Comparison of ENCODE assay signal across 9 cellular contexts in the genomic region with DNA sequence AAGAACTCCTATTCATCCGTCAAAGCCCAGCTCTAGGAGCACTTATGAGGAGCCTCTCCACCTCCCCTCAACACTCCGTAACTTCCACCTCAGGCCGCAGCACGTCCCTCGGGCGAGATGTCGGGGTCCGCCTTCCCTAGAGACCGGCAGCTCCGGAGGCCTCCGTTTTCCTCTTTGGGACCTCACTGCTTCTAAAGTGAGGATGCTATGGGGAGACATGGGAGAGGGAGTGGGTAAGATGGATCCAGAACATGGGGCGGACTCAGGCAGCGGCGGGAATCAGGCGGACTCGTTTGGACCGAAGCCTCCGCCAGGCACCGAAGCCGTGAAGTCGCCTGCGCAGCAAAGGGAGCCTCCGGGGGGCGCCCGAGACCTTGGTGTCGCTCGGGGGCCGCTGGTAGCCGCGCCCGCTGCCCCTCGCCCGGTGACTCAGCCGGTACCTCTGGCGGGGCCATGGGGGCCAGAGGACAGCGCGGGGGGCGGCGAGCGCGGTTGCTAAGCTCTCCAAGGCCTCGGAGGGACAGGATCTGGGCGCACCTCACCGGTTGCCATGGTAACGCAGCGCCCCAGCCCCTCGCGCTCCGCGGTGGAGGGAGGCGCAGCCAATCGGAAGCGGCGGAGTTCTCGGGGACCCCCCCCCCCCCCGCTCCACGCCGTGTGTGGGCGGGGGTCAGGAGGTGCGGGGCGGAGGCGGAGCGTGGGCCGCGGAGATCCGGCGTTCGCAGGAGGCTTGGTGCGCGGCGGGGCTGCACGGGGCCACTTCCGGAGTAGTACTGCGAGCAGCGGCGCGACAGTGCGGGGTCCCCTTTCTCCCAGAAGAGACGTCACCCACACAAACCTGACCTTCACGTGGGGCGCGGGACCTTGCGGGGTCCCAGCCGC. TPM values are rescaled to one million over a fixed set of nuclear protein-coding genes. Genes with fewer than 3 reads are reported as not detected.
DNase-seq lines count a peak whose midpoint lies in the region; FAIRE-seq and TF ChIP-seq lines count a peak whose summit lies in the region.
"Had no signal": no experiment of that assay in that cellular context is flagged by ENCODE, and none has a peak within 500 bp of the region (broad histone marks: within the 10 kb centered on the region; RNA-seq: fewer than 3 reads in every experiment).

No MANE protein-coding gene starts in this region.

- H3K36me3 ChIP-seq in bronchial epithelial cell (ENCODE audit: control insufficient read depth, insufficient read depth, low read length), result peaks cover 2% of the 10 kb centered on the region
- no peaks in the 10 kb centered on the region for H3K36me3 ChIP-seq in kidney (ENCODE audit: control insufficient read depth in 1 of 2, insufficient read depth in 2 of 2, low read length in 2 of 2)

- H3K27ac ChIP-seq in kidney (ENCODE audit: low read depth in 2 of 2, low read length in 2 of 2), result peak overlapping the region; percentile 69 to 74

- H3K27me3 ChIP-seq in bronchial epithelial cell (ENCODE audit: control insufficient read depth, insufficient read depth, low read length), result no peaks in the 10 kb centered on the region

- no peaks in the 10 kb centered on the region for H3K9me3 ChIP-seq in kidney (ENCODE audit: control insufficient read depth in 1 of 2, low read length in 2 of 2)

- no peak for FAIRE-seq in bronchial epithelial cell (lab: Jason Lieb, UNC)
- FAIRE-seq in kidney (lab: Jason Lieb, UNC), result no peak
- FAIRE-seq: colon had no signal

- DNase-seq in Daoy (ENCODE audit: low read depth), result peak; percentile 94
- DNase-seq in MV-4-11 (lab: John Stamatoyannopoulos, UW), result peak; percentile 36
- DNase-seq in bronchial epithelial cell (ENCODE audit: low read depth), result no peak
- peak; percentile 93 for DNase-seq in kidney
- DNase-seq in stimulated activated CD4-positive, alpha-beta T cell treated with anti-CD3 and anti-CD28 coated beads, Interleukin-2, amount 100 ng/mL, for 24 hours, result peak; percentile 82 to 84
- no peak for DNase-seq in NCI-H187 treated with DMSO at 0.1 percent for 48 hours (lab: John Stamatoyannopoulos, UW)
- DNase-seq in GF-D8 (lab: John Stamatoyannopoulos, UW), result no peak

- no peak overlapping the region for H3K9ac ChIP-seq in kidney (ENCODE audit: low read length in 2 of 2)

- TF ChIP-seq CTCF in WI38 (IDR thresholded peaks at IDR 0.05; ENCODE audit: low read depth, low read length) (peak; percentile 42), bronchial epithelial cell (IDR thresholded peaks at IDR 0.05; ENCODE audit: insufficient read depth, low read length, severe bottlenecking) (peak; percentile 69), kidney (IDR thresholded peaks at IDR 0.05; ENCODE audit: borderline replicate concordance, extremely low read depth, insufficient read depth) (peak; percentile 40)

- intact Hi-C loops in kidney (cut with DNase I), result no loop called here

- H3K4me3 ChIP-seq in WI38 (ENCODE audit: low read depth, low read length) (peak overlapping the region; percentile 78), bronchial epithelial cell (ENCODE audit: low read depth, low read length) (peak overlapping the region; percentile 43), kidney (ENCODE audit: low read length in 2 of 2) (peak overlapping the region in 1 of 2 donors; percentile 41)

- H3K4me1 ChIP-seq in kidney (ENCODE audit: control insufficient read depth in 1 of 2, insufficient read depth in 1 of 2, low read depth in 1 of 2, low read length in 2 of 2), result peaks cover 4 to 21% of the 10 kb centered on the region in 2 donors

RNA-seq across cellular contexts. Expression of a gene that starts 1.3 kb away (rescaled TPM):
- 10.4 and 12.2 TPM in 2 replicates for total RNA-seq in Daoy (2014; rRNA removed; shearing (Covaris generic))
- total RNA-seq in bronchial epithelial cell, result 0.64 and 1.3 TPM in 2 replicates
- total RNA-seq in kidney, result 13.0 TPM
- 2.7 TPM for polyA plus RNA-seq in kidney (ENCODE audit: insufficient read depth, low read depth, low replicate concordance)

RNA-seq across cellular contexts. Expression of a gene that starts 11.8 kb away (rescaled TPM):
- total RNA-seq in Daoy (2014; rRNA removed; shearing (Covaris generic)), result 83.3 and 93.3 TPM in 2 replicates
- total RNA-seq in bronchial epithelial cell (54.4 and 69.0 TPM in 2 replicates), kidney (22.9 TPM)
- polyA plus RNA-seq in kidney (ENCODE audit: insufficient read depth, low read depth, low replicate concordance), result 63.6 TPM

RNA-seq across cellular contexts. Expression of a gene that starts 23.7 kb away (rescaled TPM):
- total RNA-seq in Daoy (2014; rRNA removed; shearing (Covaris generic)), result 45.2 TPM in 2 replicates
- total RNA-seq in bronchial epithelial cell, result 10.8 and 14.7 TPM in 2 replicates
- 49.4 TPM for total RNA-seq in kidney
- 23.3 TPM for polyA plus RNA-seq in kidney (ENCODE audit: insufficient read depth, low read depth, low replicate concordance)

RNA-seq across cellular contexts. Expression of a gene that starts 28.5 kb away (rescaled TPM):
- total RNA-seq in Daoy (2014; rRNA removed; shearing (Covaris generic)), result 0.83 TPM in 1 of 2 replicates, not detected in the other
- 0.13 and 0.26 TPM in 2 replicates for total RNA-seq in bronchial epithelial cell
- 10.7 TPM for total RNA-seq in kidney
- 2.0 TPM for polyA plus RNA-seq in kidney (ENCODE audit: insufficient read depth, low read depth, low replicate concordance)

Comparison
In these comparisons a context has a peak if more than half of its experiments do, and no peak if none do; other contexts are left out.
1. DNase-seq: peak in Daoy (single experiment), MV-4-11 (single experiment), kidney (single experiment) and stimulated activated CD4-positive, alpha-beta T cell treated with anti-CD3 and anti-CD28 coated beads, Interleukin-2, amount 100 ng/mL, for 24 hours (2 of 2); none in bronchial epithelial cell (single experiment), NCI-H187 treated with DMSO at 0.1 percent for 48 hours (single experiment) and GF-D8 (single experiment).
2. Peak in every context shown above with its lines, with median percentiles within 50 percentile points of each other: CTCF ChIP-seq.